13 cellular contexts compared by ENCODE assay signal in the genomic region with DNA sequence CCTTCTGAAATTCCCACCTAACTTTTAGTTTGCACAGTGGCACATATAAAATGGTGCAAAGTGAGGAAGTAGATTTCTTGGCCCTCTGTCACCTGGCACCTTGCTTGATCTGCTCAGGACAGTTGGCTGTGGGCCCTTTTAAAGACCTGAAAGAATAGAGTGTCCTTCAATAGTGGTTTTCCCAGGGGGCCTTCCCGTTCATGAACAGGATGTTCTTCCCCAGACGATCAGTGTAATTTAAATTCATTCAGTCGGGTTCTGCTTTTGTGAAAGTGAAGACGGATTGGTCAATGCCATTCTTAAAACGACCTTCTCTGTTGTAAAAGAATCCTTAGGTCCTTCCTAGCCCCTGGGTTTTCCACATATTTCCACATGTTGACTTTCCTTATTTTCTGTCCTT.
A peak's percentile ranks its signal among the peaks of the same experiment; 100 is the strongest.
DNase-seq lines count a peak whose midpoint lies in the region; ATAC-seq and TF ChIP-seq lines count a peak whose summit lies in the region.
"Had no signal": no experiment of that assay in that cellular context is flagged by ENCODE, and none has a peak within 500 bp of the region (broad histone marks: within the 10 kb centered on the region; RNA-seq: fewer than 3 reads in every experiment).

No MANE protein-coding gene starts in this region.

- H3K4me1 ChIP-seq in HAP-1 (peaks cover 12% of the 10 kb centered on the region), adipocyte (ENCODE audit: control insufficient read depth, insufficient read depth, low read length) (peaks cover 82% of the 10 kb centered on the region), right atrium auricular region (peaks cover 0 to 80% of the 10 kb centered on the region in 2 donors)

- H3K27ac Mint-ChIP-seq in stimulated activated effector memory CD8-positive, alpha-beta T cell treated with anti-CD3 and anti-CD28 coated beads, Interleukin-12 subunit alpha, Interleukin-12 subunit beta, amount 100 ng/mL, for 72 hours = peak overlapping the region; percentile 63
- no peak overlapping the region for H3K27ac Mint-ChIP-seq in naive thymus-derived CD8-positive, alpha-beta T cell
- H3K27ac Mint-ChIP-seq in T-helper 17 cell = no peak overlapping the region
- H3K27ac Mint-ChIP-seq: activated naive CD4-positive, alpha-beta T cell treated with anti-CD3 and anti-CD28 coated beads, Interleukin-2, amount 10 ng/mL, durations not matched to agents 7 days and 5 days had no signal

- H3K4me3 Mint-ChIP-seq in stimulated activated effector memory CD8-positive, alpha-beta T cell treated with anti-CD3 and anti-CD28 coated beads, Interleukin-12 subunit alpha, Interleukin-12 subunit beta, amount 100 ng/mL, for 72 hours = peak overlapping the region; percentile 6
- H3K4me3 Mint-ChIP-seq in naive thymus-derived CD8-positive, alpha-beta T cell = no peak overlapping the region
- no peak overlapping the region for H3K4me3 Mint-ChIP-seq in T-helper 17 cell
- H3K4me3 Mint-ChIP-seq: activated naive CD4-positive, alpha-beta T cell treated with anti-CD3 and anti-CD28 coated beads, Interleukin-2, amount 10 ng/mL, durations not matched to agents 7 days and 5 days; neural crest cell had no signal

- H3K27ac ChIP-seq in right atrium auricular region = peak overlapping the region; percentile 66 to 68

- H3K4me1 Mint-ChIP-seq in stimulated activated effector memory CD8-positive, alpha-beta T cell treated with anti-CD3 and anti-CD28 coated beads, Interleukin-12 subunit alpha, Interleukin-12 subunit beta, amount 100 ng/mL, for 72 hours = peaks cover 50% of the 10 kb centered on the region
- peaks cover 0 to 15% (median 0%) of the 10 kb centered on the region in 4 donors for H3K4me1 Mint-ChIP-seq in naive thymus-derived CD8-positive, alpha-beta T cell
- peaks cover 15% of the 10 kb centered on the region for H3K4me1 Mint-ChIP-seq in T-helper 17 cell
- H3K4me1 Mint-ChIP-seq: activated naive CD4-positive, alpha-beta T cell treated with anti-CD3 and anti-CD28 coated beads, Interleukin-2, amount 10 ng/mL, durations not matched to agents 7 days and 5 days had no signal

- in situ Hi-C loops in HAP-1 (cut with MboI; ENCODE audit: low sequenced_read_pairs) = no loop called here

- H3K9me3 ChIP-seq in HAP-1 = no peaks in the 10 kb centered on the region
- H3K9me3 ChIP-seq in adipocyte (ENCODE audit: control insufficient read depth, low read length) = no peaks in the 10 kb centered on the region
- no peaks in the 10 kb centered on the region for H3K9me3 ChIP-seq in right atrium auricular region
- H3K9me3 ChIP-seq in T-helper 17 cell (ENCODE audit: control insufficient read depth, low read length, poor library complexity, severe bottlenecking) = no peaks in the 10 kb centered on the region

- peak; percentile 46 to 57 for DNase-seq in HAP-1 (ENCODE audit: low spot score in 2 of 2)
- peak; percentile 62 for DNase-seq in adipocyte (ENCODE audit: low read depth)
- DNase-seq in right atrium auricular region (ENCODE audit: low spot score) = no peak
- DNase-seq in stimulated activated effector memory CD8-positive, alpha-beta T cell treated with anti-CD3 and anti-CD28 coated beads, Interleukin-12 subunit alpha, Interleukin-12 subunit beta, amount 100 ng/mL, for 72 hours (ENCODE audit: low spot score in 2 of 2) = no peak
- no peak for DNase-seq in naive thymus-derived CD8-positive, alpha-beta T cell
- no peak for DNase-seq in T-helper 17 cell
- no peak for DNase-seq in RPMI8226
- DNase-seq: activated naive CD4-positive, alpha-beta T cell treated with anti-CD3 and anti-CD28 coated beads, Interleukin-2, amount 10 ng/mL, durations not matched to agents 7 days and 5 days; effector CD8-positive, alpha-beta T cell; H7; stimulated activated CD4-positive, alpha-beta T cell treated with anti-CD3 and anti-CD28 coated beads, Interleukin-2, amount 100 ng/mL, for 24 hours had no signal

- H3K27me3 ChIP-seq in HAP-1 (ENCODE audit: low read depth) (no peaks in the 10 kb centered on the region), adipocyte (replicated peaks; ENCODE audit: control insufficient read depth, insufficient read depth, low read length) (no peaks in the 10 kb centered on the region), right atrium auricular region (no peaks in the 10 kb centered on the region)

- H3K4me3 ChIP-seq in HAP-1 = no peak overlapping the region
- H3K4me3 ChIP-seq in adipocyte (ENCODE audit: low read length) = peak overlapping the region; percentile 13
- no peak overlapping the region for H3K4me3 ChIP-seq in right atrium auricular region

- H3K27me3 Mint-ChIP-seq in naive thymus-derived CD8-positive, alpha-beta T cell = peaks cover 0 to 10% (median 0%) of the 10 kb centered on the region in 5 donors
- H3K27me3 Mint-ChIP-seq in T-helper 17 cell = no peaks in the 10 kb centered on the region

- no peaks in the 10 kb centered on the region for H3K9me3 Mint-ChIP-seq in stimulated activated effector memory CD8-positive, alpha-beta T cell treated with anti-CD3 and anti-CD28 coated beads, Interleukin-12 subunit alpha, Interleukin-12 subunit beta, amount 100 ng/mL, for 72 hours
- H3K9me3 Mint-ChIP-seq in naive thymus-derived CD8-positive, alpha-beta T cell = no peaks in the 10 kb centered on the region
- H3K9me3 Mint-ChIP-seq: activated naive CD4-positive, alpha-beta T cell treated with anti-CD3 and anti-CD28 coated beads, Interleukin-2, amount 10 ng/mL, durations not matched to agents 7 days and 5 days; neural crest cell had no signal

- no peak for TF ChIP-seq CTCF in right atrium auricular region (IDR thresholded peaks at IDR 0.05)

- H3K36me3 ChIP-seq in HAP-1 (replicated peaks) (no peaks in the 10 kb centered on the region), adipocyte (ENCODE audit: control insufficient read depth, insufficient read depth, low read length, severe bottlenecking) (peaks cover 70% of the 10 kb centered on the region), right atrium auricular region (peaks cover 13% of the 10 kb centered on the region)

- POLR2A ChIA-PET in naive thymus-derived CD8-positive, alpha-beta T cell (lab: Charles Lee) = no interaction called here

- H3K36me3 Mint-ChIP-seq in stimulated activated effector memory CD8-positive, alpha-beta T cell treated with anti-CD3 and anti-CD28 coated beads, Interleukin-12 subunit alpha, Interleukin-12 subunit beta, amount 100 ng/mL, for 72 hours = peaks cover 6% of the 10 kb centered on the region
- no peaks in the 10 kb centered on the region for H3K36me3 Mint-ChIP-seq in naive thymus-derived CD8-positive, alpha-beta T cell
- H3K36me3 Mint-ChIP-seq in T-helper 17 cell (ENCODE audit: low read depth) = no peaks in the 10 kb centered on the region
- H3K36me3 Mint-ChIP-seq: activated naive CD4-positive, alpha-beta T cell treated with anti-CD3 and anti-CD28 coated beads, Interleukin-2, amount 10 ng/mL, durations not matched to agents 7 days and 5 days had no signal

- peak overlapping the region; percentile 41 for H3K9ac ChIP-seq in adipocyte (ENCODE audit: low read length)

- ATAC-seq in stimulated activated effector memory CD8-positive, alpha-beta T cell treated with anti-CD3 and anti-CD28 coated beads, Interleukin-12 subunit alpha, Interleukin-12 subunit beta, amount 100 ng/mL, for 72 hours = no peak
- no peak for ATAC-seq in GM18909 (IDR thresholded peaks at IDR 0.05; ENCODE audit: poor library complexity, unreplicated experiment)
- ATAC-seq in naive thymus-derived CD8-positive, alpha-beta T cell = no peak
- no peak for ATAC-seq in T-helper 17 cell

Comparison
In these comparisons a context has a peak if more than half of its experiments do, and no peak if none do; other contexts are left out.
1. DNase-seq: peak in HAP-1 (2 of 2) and adipocyte (single experiment); none in right atrium auricular region (single experiment), stimulated activated effector memory CD8-positive, alpha-beta T cell treated with anti-CD3 and anti-CD28 coated beads, Interleukin-12 subunit alpha, Interleukin-12 subunit beta, amount 100 ng/mL, for 72 hours (0 of 2), naive thymus-derived CD8-positive, alpha-beta T cell (0 of 10), T-helper 17 cell (0 of 3) and RPMI8226 (single experiment).